ENCODE assay signal across 14 cellular contexts in the genomic region with DNA sequence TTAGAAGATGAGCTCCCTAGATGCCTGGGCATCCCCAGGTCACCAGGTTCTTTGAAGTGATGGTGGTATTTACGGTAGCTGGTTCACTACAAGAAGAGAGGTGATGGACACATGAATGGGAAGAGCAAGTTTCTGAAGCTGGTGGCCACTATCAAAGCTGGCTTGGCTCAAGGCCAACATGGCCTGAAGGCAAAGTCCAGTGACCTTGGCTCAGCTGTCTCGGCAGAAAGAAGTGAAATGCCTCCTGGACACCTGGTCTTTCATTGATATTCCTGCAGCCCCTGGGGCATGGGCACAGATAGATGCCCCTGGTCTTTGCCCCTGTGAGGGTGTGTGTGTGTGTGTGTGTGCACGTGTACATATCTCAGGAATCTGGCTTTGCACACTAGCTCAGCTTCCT.
DNase-seq lines count a peak whose midpoint lies in the region; ATAC-seq and TF ChIP-seq lines count a peak whose summit lies in the region.
"Had no signal": no experiment of that assay in that cellular context is flagged by ENCODE, and none has a peak within 500 bp of the region (broad histone marks: within the 10 kb centered on the region; RNA-seq: fewer than 3 reads in every experiment).

No MANE protein-coding gene starts in this region.

- H3K27me3 ChIP-seq in testis = no peaks in the 10 kb centered on the region
- H3K27me3 ChIP-seq in stomach = no peaks in the 10 kb centered on the region
- H3K27me3 ChIP-seq: BLaER1 had no signal

- H3K4me1 ChIP-seq in testis (no peaks in the 10 kb centered on the region), stomach (no peaks in the 10 kb centered on the region)
- H3K4me1 ChIP-seq: HAP-1 had no signal

- H3K36me3 ChIP-seq in testis (ENCODE audit: low read depth, missing control alignments) (no peaks in the 10 kb centered on the region), stomach (no peaks in the 10 kb centered on the region)
- H3K36me3 ChIP-seq: BLaER1, HAP-1 had no signal

- H3K9me3 ChIP-seq in testis (no peaks in the 10 kb centered on the region), stomach (no peaks in the 10 kb centered on the region)
- H3K9me3 ChIP-seq: BLaER1, HAP-1 had no signal

- intact Hi-C loops in testis (cut with DNase I; ENCODE audit: low total_unique reads) (no loop called here), stomach (cut with DNase I; ENCODE audit: low total_unique reads) (no loop called here)

- WGBS in testis, 2 donors = 65 to 72% methylated on average over 3 of the region's 3 CpGs
- WGBS in stomach, 5 donors = 58 to 82% (median 77%) methylated on average over 3 of the region's 3 CpGs

- DNase-seq in COLO668 (lab: John Stamatoyannopoulos, UW; ENCODE audit: unreplicated experiment) = peak; percentile 11
- peak; percentile 73 for DNase-seq in NCI-H146 treated with DMSO at 0.1 percent for 48 hours (lab: John Stamatoyannopoulos, UW; ENCODE audit: unreplicated experiment)
- DNase-seq in left lobe of liver (ENCODE audit: low spot score) = peak; percentile 47
- DNase-seq in testis = peak; percentile 41
- no peak for DNase-seq in activated naive CD4-positive, alpha-beta T cell treated with Interleukin-2 at 50 U/mL for 16 hours
- no peak for DNase-seq in stomach
- DNase-seq: 8988T; AML-193; CD8-positive, alpha-beta memory T cell; DMS53; IMR-90 had no signal

- ATAC-seq in left lobe of liver (peak; percentile 55), HG03520 (IDR thresholded peaks at IDR 0.05; ENCODE audit: unreplicated experiment) (no peak)

- no peak for TF ChIP-seq EP300 in stomach (IDR thresholded peaks at IDR 0.05)

- no peak overlapping the region for H3K27ac ChIP-seq in testis
- H3K27ac ChIP-seq in stomach = no peak overlapping the region
- H3K27ac ChIP-seq: BLaER1 had no signal

- TF ChIP-seq POLR2A in testis (IDR thresholded peaks at IDR 0.05) = no peak
- no peak for TF ChIP-seq POLR2A in stomach (IDR thresholded peaks at IDR 0.05)

- no peak overlapping the region for H3K4me3 ChIP-seq in testis
- H3K4me3 ChIP-seq in stomach = no peak overlapping the region
- H3K4me3 ChIP-seq: BLaER1, HAP-1 had no signal

- TF ChIP-seq CTCF in testis (IDR thresholded peaks at IDR 0.05) = no peak
- no peak for TF ChIP-seq CTCF in stomach (IDR thresholded peaks at IDR 0.05)

Comparison
In these comparisons a context has a peak if more than half of its experiments do, and no peak if none do; other contexts are left out.
1. DNase-seq: peak in COLO668 (single experiment), NCI-H146 treated with DMSO at 0.1 percent for 48 hours (single experiment), left lobe of liver (single experiment) and testis (single experiment); none in activated naive CD4-positive, alpha-beta T cell treated with Interleukin-2 at 50 U/mL for 16 hours (single experiment) and stomach (single experiment).